In genomic region chr11:118102721-118103261, GRCh38 we compare ENCODE assay signal across 17 cellular contexts. TPM values are rescaled to one million over a fixed set of nuclear protein-coding genes. Genes with fewer than 3 reads are reported as not detected.
"Had no signal": no experiment of that assay in that cellular context is flagged by ENCODE, and none has a peak within 500 bp of the region (broad histone marks: within the 10 kb centered on the region; RNA-seq: fewer than 3 reads in every experiment).

No MANE protein-coding gene starts in this region.

- DNase-seq: activated CD4-positive, alpha-beta memory T cell treated with anti-CD3 and anti-CD28 coated beads for 36 hours; activated CD4-positive, alpha-beta T cell treated with anti-CD3 and anti-CD28 coated beads for 1 hour; activated CD8-positive, alpha-beta memory T cell treated with anti-CD3 and anti-CD28 coated beads, Interleukin-2, amount 10 ng/mL, durations not matched to agents 7 days and 5 days; activated T-cell treated with anti-CD3 and anti-CD28 coated beads, Interleukin-2, amount 50 U/mL, for 1 hour; mesenchymal stem cell; nephron progenitor cell; sigmoid colon; stimulated activated CD4-positive, alpha-beta T cell treated with anti-CD3 and anti-CD28 coated beads, Interleukin-1b, Interleukin-23, amount 100 ng/mL, for 48 hours; stomach; testis had no signal

- H3K36me3 ChIP-seq: cardiac muscle cell, sigmoid colon, stomach had no signal

- ATAC-seq: activated CD8-positive, alpha-beta memory T cell treated with anti-CD3 and anti-CD28 coated beads, Interleukin-2, amount 10 ng/mL, durations not matched to agents 7 days and 5 days; activated naive CD4-positive, alpha-beta T cell treated with anti-CD3 and anti-CD28 coated beads, Interleukin-2, amount 50 U/mL, for 72 hours; esophagus mucosa had no signal

- H3K4me3 ChIP-seq: cardiac muscle cell, sigmoid colon, stomach, testis had no signal

- H3K9me3 ChIP-seq: sigmoid colon, stomach, testis had no signal

- H3K27me3 ChIP-seq: cardiac muscle cell, sigmoid colon, testis had no signal

- H3K27ac ChIP-seq: cardiac muscle cell, sigmoid colon, stomach, testis had no signal

- H3K4me1 ChIP-seq: sigmoid colon, stomach, testis had no signal

RNA-seq across cellular contexts. Expression of gene SMIM35, which starts 16.0 kb away (rescaled TPM):
- total RNA-seq: activated naive CD4-positive, alpha-beta T cell treated with anti-CD3 and anti-CD28 coated beads, Interleukin-2, amount 50 U/mL, for 72 hours; cardiac muscle cell; esophagus mucosa; liver; osteoblast; pulmonary artery endothelial cell; sigmoid colon; stomach had no signal
- polyA plus RNA-seq: cardiac muscle cell, keratinocyte had no signal

RNA-seq across cellular contexts. Expression of gene TMPRSS4, which starts 25.9 kb away (rescaled TPM):
- total RNA-seq: activated CD4-positive, alpha-beta memory T cell treated with anti-CD3 and anti-CD28 coated beads for 36 hours; activated naive CD4-positive, alpha-beta T cell treated with anti-CD3 and anti-CD28 coated beads, Interleukin-2, amount 50 U/mL, for 72 hours; cardiac muscle cell; osteoblast; pulmonary artery endothelial cell had no signal
- polyA plus RNA-seq: cardiac muscle cell had no signal
